In the genomic region with DNA sequence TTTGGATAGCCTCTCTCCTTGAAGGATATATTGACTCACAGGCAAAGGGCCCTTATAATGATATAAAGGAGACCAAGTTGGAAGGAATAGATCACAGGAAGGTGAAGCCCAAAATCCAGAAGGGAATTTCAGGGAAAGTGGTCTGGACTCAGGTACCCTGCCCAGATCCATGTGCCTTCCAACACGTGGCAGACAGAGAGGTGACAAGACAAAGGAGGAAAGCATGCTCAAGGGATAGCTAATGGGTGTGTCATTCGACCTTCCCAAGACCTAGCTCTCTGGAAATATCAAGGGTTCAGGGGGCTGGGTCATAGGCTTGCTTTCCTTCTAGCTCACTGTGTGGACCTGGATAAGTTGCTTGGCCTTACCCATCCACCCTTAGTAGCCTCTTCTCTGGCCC, we compare ENCODE assay signal across 1 cellular context.
TF ChIP-seq lines count a peak whose summit lies in the region.

No MANE protein-coding gene starts in this region.

TF ChIP-seq in IMR-90, 13 proteins besides CTCF, POLR2A, EP300 and RAD21:
- TF ChIP-seq, protein P1, sequence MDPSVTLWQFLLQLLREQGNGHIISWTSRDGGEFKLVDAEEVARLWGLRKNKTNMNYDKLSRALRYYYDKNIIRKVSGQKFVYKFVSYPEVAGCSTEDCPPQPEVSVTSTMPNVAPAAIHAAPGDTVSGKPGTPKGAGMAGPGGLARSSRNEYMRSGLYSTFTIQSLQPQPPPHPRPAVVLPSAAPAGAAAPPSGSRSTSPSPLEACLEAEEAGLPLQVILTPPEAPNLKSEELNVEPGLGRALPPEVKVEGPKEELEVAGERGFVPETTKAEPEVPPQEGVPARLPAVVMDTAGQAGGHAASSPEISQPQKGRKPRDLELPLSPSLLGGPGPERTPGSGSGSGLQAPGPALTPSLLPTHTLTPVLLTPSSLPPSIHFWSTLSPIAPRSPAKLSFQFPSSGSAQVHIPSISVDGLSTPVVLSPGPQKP (IDR thresholded peaks at IDR 0.05; ENCODE audit: borderline replicate concordance, low read depth, low read length): no peak
- TF ChIP-seq MAFK (IDR thresholded peaks at IDR 0.05; ENCODE audit: low read depth, low read length) (no peak), CEBPB (IDR thresholded peaks at IDR 0.05; ENCODE audit: low read depth, low read length) (no peak), SMC3 (IDR thresholded peaks at IDR 0.05; ENCODE audit: low read depth, low read length) (no peak), RFX5 (IDR thresholded peaks at IDR 0.05; ENCODE audit: low read depth, low read length) (no peak), RCOR1 (IDR thresholded peaks at IDR 0.05; ENCODE audit: insufficient replicate concordance, low read length) (no peak), CHD1 (IDR thresholded peaks at IDR 0.05; ENCODE audit: low read depth, low read length) (no peak), MXI1 (IDR thresholded peaks at IDR 0.05; ENCODE audit: borderline replicate concordance, low read depth, low read length) (no peak), NFE2L2 (IDR thresholded peaks at IDR 0.05; ENCODE audit: low read depth, low read length) (no peak), MAZ (IDR thresholded peaks at IDR 0.05; ENCODE audit: borderline replicate concordance, low read depth, low read length) (no peak)
- TF ChIP-seq, protein P2, sequence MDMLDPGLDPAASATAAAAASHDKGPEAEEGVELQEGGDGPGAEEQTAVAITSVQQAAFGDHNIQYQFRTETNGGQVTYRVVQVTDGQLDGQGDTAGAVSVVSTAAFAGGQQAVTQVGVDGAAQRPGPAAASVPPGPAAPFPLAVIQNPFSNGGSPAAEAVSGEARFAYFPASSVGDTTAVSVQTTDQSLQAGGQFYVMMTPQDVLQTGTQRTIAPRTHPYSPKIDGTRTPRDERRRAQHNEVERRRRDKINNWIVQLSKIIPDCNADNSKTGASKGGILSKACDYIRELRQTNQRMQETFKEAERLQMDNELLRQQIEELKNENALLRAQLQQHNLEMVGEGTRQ (IDR thresholded peaks at IDR 0.05; ENCODE audit: low read depth, low read length): no peak
TF ChIP-seq in IMR-90: peak in this region for 0.
